ENCODE assay signal across 1 cellular context in the genomic region with DNA sequence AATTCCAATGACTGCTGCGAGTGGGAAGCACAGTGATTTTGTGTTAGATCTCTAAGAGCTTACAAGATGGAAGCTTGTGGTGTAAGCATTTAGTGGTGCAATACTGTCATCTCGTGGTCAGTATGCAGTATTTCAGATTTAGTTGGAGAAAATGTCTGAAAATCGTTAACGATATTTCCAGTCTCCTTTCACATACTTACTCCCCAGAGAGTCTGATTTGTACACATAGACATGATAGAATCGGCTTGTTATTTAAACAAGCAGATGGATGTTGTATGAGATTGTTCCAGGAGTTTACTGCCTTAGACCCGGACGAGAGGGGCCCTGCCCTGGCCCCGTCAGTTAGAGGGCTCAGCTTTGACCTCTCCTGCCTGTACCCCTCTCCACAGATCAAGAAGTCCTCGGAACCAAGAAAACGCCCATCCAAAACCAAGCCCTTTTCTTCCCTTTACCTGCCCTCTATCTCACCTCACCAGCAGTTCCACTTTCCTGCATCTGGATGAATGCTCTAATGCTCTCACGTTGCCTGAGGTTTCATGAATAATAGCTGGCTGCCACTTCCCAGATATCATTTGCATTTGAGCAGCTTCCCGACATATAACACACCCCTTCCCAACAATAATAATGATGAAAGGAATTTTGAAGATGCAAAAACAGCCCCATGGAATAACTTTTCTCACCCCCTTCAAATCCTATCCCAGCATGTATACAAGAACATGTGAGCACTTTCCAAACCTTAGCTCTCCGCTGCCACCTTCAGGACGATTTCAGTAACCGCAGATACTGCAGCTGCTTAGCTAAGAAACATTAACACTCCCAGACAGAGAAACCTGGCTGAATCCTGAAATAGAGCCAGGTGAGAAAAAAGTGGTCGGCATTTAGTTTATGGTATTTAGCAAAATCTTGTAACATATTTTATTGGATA.
TF ChIP-seq lines count a peak whose summit lies in the region.

No MANE protein-coding gene starts in this region.

TF ChIP-seq in HepG2, 621 proteins besides CTCF, POLR2A, EP300 and RAD21 (continued from another document):
- TF ChIP-seq, protein P1, sequence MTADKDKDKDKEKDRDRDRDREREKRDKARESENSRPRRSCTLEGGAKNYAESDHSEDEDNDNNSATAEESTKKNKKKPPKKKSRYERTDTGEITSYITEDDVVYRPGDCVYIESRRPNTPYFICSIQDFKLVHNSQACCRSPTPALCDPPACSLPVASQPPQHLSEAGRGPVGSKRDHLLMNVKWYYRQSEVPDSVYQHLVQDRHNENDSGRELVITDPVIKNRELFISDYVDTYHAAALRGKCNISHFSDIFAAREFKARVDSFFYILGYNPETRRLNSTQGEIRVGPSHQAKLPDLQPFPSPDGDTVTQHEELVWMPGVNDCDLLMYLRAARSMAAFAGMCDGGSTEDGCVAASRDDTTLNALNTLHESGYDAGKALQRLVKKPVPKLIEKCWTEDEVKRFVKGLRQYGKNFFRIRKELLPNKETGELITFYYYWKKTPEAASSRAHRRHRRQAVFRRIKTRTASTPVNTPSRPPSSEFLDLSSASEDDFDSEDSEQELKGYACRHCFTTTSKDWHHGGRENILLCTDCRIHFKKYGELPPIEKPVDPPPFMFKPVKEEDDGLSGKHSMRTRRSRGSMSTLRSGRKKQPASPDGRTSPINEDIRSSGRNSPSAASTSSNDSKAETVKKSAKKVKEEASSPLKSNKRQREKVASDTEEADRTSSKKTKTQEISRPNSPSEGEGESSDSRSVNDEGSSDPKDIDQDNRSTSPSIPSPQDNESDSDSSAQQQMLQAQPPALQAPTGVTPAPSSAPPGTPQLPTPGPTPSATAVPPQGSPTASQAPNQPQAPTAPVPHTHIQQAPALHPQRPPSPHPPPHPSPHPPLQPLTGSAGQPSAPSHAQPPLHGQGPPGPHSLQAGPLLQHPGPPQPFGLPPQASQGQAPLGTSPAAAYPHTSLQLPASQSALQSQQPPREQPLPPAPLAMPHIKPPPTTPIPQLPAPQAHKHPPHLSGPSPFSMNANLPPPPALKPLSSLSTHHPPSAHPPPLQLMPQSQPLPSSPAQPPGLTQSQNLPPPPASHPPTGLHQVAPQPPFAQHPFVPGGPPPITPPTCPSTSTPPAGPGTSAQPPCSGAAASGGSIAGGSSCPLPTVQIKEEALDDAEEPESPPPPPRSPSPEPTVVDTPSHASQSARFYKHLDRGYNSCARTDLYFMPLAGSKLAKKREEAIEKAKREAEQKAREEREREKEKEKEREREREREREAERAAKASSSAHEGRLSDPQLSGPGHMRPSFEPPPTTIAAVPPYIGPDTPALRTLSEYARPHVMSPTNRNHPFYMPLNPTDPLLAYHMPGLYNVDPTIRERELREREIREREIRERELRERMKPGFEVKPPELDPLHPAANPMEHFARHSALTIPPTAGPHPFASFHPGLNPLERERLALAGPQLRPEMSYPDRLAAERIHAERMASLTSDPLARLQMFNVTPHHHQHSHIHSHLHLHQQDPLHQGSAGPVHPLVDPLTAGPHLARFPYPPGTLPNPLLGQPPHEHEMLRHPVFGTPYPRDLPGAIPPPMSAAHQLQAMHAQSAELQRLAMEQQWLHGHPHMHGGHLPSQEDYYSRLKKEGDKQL (CRISPR knock-in tag; IDR thresholded peaks at IDR 0.05; ENCODE audit: low read depth): no peak
- TF ChIP-seq ZNF383 (CRISPR knock-in tag; IDR thresholded peaks at IDR 0.05; ENCODE audit: borderline replicate concordance) (no peak), YEATS2 (CRISPR knock-in tag; IDR thresholded peaks at IDR 0.05; ENCODE audit: borderline replicate concordance) (0 out of 2 replicates have a peak, but pooled peaks have one; percentile 16), ZKSCAN1 (IDR thresholded peaks at IDR 0.05; ENCODE audit: low read length) (no peak), TEAD3 (CRISPR knock-in tag; optimal IDR thresholded peaks at IDR 0.05; ENCODE audit: borderline replicate concordance) (peak; percentile 67), KDM5A (IDR thresholded peaks at IDR 0.05; ENCODE audit: borderline replicate concordance, low read length) (peak; percentile 75; the same call in 1 of the 2 replicates), ATM (IDR thresholded peaks at IDR 0.05; ENCODE audit: borderline replicate concordance) (no peak), SMAD3 (CRISPR knock-in tag; IDR thresholded peaks at IDR 0.05) (no peak), POGZ (CRISPR knock-in tag; IDR thresholded peaks at IDR 0.05) (peak; percentile 17; the same call in 1 of the 2 replicates), KMT2A (CRISPR knock-in tag; IDR thresholded peaks at IDR 0.05) (no peak), CBX1 (IDR thresholded peaks at IDR 0.05; ENCODE audit: low read depth) (no peak), DNMT3B (CRISPR knock-in tag; conservative IDR thresholded peaks at IDR 0.05) (no peak), YY1 (IDR thresholded peaks at IDR 0.05; ENCODE audit: insufficient read depth, insufficient replicate concordance, low read depth, low read length) (peak; percentile 49), TBX3 (IDR thresholded peaks at IDR 0.05; ENCODE audit: borderline replicate concordance) (no peak), SMC3 (IDR thresholded peaks at IDR 0.05; ENCODE audit: low read length) (peak; percentile 95)
- TF ChIP-seq, protein P2, sequence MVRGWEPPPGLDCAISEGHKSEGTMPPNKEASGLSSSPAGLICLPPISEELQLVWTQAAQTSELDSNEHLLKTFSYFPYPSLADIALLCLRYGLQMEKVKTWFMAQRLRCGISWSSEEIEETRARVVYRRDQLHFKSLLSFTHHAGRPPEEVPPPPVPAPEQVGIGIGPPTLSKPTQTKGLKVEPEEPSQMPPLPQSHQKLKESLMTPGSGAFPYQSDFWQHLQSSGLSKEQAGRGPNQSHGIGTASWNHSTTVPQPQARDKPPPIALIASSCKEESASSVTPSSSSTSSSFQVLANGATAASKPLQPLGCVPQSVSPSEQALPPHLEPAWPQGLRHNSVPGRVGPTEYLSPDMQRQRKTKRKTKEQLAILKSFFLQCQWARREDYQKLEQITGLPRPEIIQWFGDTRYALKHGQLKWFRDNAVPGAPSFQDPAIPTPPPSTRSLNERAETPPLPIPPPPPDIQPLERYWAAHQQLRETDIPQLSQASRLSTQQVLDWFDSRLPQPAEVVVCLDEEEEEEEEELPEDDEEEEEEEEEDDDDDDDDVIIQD (CRISPR knock-in tag; IDR thresholded peaks at IDR 0.05; ENCODE audit: low read depth): no peak
- TF ChIP-seq, protein P3, sequence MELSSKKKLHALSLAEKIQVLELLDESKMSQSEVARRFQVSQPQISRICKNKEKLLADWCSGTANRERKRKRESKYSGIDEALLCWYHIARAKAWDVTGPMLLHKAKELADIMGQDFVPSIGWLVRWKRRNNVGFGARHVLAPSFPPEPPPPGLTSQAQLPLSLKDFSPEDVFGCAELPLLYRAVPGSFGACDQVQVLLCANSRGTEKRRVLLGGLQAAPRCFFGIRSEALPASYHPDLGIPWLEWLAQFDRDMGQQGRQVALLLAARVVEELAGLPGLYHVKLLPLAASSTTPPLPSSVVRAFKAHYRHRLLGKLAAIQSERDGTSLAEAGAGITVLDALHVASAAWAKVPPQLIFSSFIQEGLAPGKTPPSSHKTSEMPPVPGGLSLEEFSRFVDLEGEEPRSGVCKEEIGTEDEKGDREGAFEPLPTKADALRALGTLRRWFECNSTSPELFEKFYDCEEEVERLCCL (CRISPR knock-in tag; IDR thresholded peaks at IDR 0.05; ENCODE audit: borderline replicate concordance): no peak
